Comparison of ENCODE assay signal across 17 cellular contexts in the genomic region with DNA sequence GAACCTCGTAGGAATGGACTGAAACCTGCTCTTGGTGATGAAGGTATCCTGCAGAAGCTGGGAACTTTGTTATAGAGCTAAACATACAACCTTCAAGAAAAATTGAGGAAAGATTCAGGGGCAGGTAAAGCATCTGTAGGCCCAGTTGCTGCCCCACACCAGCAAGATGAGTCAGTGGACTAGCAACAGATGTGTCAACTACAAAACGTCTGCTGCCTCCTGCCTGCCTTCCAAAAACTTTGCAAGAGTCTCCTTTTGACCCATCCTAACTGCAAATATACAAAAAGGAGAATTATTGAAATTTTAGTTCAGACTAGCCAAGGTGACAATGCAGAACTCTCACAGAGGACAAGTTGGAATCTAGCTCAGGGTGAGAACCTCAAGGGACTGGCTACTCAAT.
"Had no signal": no experiment of that assay in that cellular context is flagged by ENCODE, and none has a peak within 500 bp of the region (broad histone marks: within the 10 kb centered on the region; RNA-seq: fewer than 3 reads in every experiment).

No MANE protein-coding gene starts in this region.

- H3K4me3 Mint-ChIP-seq: activated CD4-positive, alpha-beta memory T cell treated with anti-CD3 and anti-CD28 coated beads for 36 hours; activated naive CD8-positive, alpha-beta T cell; T-helper 2 cell treated with Interferon-gamma antibody and Interleukin-4, amounts not matched to agents 5 μg/mL and 100 μg/mL, for 36 hours had no signal

- H3K27ac ChIP-seq: cardiac muscle cell, skin epidermis, thyroid gland had no signal

- H3K9me3 ChIP-seq: thyroid gland had no signal

- DNase-seq: activated CD4-positive, alpha-beta memory T cell treated with anti-CD3 and anti-CD28 coated beads for 36 hours; activated CD4-positive, alpha-beta T cell treated with anti-CD3 and anti-CD28 coated beads for 1 hour; activated gamma-delta T cell; activated T-cell treated with anti-CD3 and anti-CD28 coated beads, Interleukin-2, amount 50 U/mL, for 48 hours; aorta; foreskin melanocyte; head of caudate nucleus; islet precursor cell; mesendoderm; retina; SW 1271; thyroid gland had no signal

- H3K27me3 Mint-ChIP-seq: activated CD4-positive, alpha-beta memory T cell treated with anti-CD3 and anti-CD28 coated beads for 36 hours; activated naive CD8-positive, alpha-beta T cell had no signal

- H3K4me3 ChIP-seq: cardiac muscle cell, skin epidermis, thyroid gland had no signal

- H3K36me3 ChIP-seq: cardiac muscle cell, thyroid gland had no signal

- H3K27ac Mint-ChIP-seq: activated CD4-positive, alpha-beta memory T cell treated with anti-CD3 and anti-CD28 coated beads for 36 hours; activated naive CD8-positive, alpha-beta T cell; T-helper 2 cell treated with Interferon-gamma antibody and Interleukin-4, amounts not matched to agents 5 μg/mL and 100 μg/mL, for 36 hours had no signal

- H3K36me3 Mint-ChIP-seq: activated CD4-positive, alpha-beta memory T cell treated with anti-CD3 and anti-CD28 coated beads for 36 hours; activated naive CD8-positive, alpha-beta T cell had no signal

- ATAC-seq: left lobe of liver had no signal

- H3K27me3 ChIP-seq: cardiac muscle cell, thyroid gland had no signal

- H3K4me1 ChIP-seq: thyroid gland had no signal
